2 cellular contexts compared by ENCODE assay signal in the genomic region with DNA sequence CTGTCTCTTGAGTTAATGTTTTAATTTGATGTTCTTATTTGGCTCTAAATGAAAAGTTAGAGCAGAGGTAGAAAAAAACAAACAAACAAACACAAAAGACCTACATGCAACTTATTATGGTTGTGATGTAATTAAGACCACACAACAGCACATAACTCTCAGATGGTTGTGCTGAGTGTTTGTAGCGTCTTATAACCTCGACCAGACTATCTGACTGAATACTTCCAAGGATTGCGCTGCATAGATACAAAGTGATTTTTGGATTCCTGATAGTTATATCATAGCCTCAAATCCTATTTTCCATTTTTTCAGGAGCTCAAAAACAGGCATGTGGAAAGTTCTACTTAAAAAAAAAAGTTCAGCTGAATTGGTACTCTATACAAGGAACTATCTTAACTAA.
TF ChIP-seq lines count a peak whose summit lies in the region.

No MANE protein-coding gene starts in this region.

TF ChIP-seq in IMR-90, 13 proteins besides CTCF, POLR2A, EP300 and RAD21:
- TF ChIP-seq, protein P1, sequence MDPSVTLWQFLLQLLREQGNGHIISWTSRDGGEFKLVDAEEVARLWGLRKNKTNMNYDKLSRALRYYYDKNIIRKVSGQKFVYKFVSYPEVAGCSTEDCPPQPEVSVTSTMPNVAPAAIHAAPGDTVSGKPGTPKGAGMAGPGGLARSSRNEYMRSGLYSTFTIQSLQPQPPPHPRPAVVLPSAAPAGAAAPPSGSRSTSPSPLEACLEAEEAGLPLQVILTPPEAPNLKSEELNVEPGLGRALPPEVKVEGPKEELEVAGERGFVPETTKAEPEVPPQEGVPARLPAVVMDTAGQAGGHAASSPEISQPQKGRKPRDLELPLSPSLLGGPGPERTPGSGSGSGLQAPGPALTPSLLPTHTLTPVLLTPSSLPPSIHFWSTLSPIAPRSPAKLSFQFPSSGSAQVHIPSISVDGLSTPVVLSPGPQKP (IDR thresholded peaks at IDR 0.05; ENCODE audit: borderline replicate concordance, low read depth, low read length): no peak

TF ChIP-seq in SK-N-SH treated with all-trans-retinoic acid at 6 μM for 48 hours, 23 proteins besides CTCF, POLR2A, EP300 and RAD21:
- TF ChIP-seq CSRNP3 (CRISPR knock-in tag; IDR thresholded peaks at IDR 0.05): no peak
- TF ChIP-seq ZNF70 (CRISPR knock-in tag; IDR thresholded peaks at IDR 0.05): no peak
- no peak for TF ChIP-seq SNAI2 (CRISPR knock-in tag; IDR thresholded peaks at IDR 0.05)
- TF ChIP-seq POU6F1 (CRISPR knock-in tag; IDR thresholded peaks at IDR 0.05; ENCODE audit: borderline replicate concordance, low read depth): no peak
- TF ChIP-seq, protein P2, sequence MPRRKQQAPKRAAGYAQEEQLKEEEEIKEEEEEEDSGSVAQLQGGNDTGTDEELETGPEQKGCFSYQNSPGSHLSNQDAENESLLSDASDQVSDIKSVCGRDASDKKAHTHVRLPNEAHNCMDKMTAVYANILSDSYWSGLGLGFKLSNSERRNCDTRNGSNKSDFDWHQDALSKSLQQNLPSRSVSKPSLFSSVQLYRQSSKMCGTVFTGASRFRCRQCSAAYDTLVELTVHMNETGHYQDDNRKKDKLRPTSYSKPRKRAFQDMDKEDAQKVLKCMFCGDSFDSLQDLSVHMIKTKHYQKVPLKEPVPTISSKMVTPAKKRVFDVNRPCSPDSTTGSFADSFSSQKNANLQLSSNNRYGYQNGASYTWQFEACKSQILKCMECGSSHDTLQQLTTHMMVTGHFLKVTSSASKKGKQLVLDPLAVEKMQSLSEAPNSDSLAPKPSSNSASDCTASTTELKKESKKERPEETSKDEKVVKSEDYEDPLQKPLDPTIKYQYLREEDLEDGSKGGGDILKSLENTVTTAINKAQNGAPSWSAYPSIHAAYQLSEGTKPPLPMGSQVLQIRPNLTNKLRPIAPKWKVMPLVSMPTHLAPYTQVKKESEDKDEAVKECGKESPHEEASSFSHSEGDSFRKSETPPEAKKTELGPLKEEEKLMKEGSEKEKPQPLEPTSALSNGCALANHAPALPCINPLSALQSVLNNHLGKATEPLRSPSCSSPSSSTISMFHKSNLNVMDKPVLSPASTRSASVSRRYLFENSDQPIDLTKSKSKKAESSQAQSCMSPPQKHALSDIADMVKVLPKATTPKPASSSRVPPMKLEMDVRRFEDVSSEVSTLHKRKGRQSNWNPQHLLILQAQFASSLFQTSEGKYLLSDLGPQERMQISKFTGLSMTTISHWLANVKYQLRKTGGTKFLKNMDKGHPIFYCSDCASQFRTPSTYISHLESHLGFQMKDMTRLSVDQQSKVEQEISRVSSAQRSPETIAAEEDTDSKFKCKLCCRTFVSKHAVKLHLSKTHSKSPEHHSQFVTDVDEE (CRISPR knock-in tag; IDR thresholded peaks at IDR 0.05): no peak
- TF ChIP-seq PATZ1 (CRISPR knock-in tag; IDR thresholded peaks at IDR 0.05; ENCODE audit: borderline replicate concordance): no peak
- no peak for TF ChIP-seq BACH2 (CRISPR knock-in tag; IDR thresholded peaks at IDR 0.05; ENCODE audit: borderline replicate concordance)
- TF ChIP-seq ZNF565 (CRISPR knock-in tag; conservative IDR thresholded peaks at IDR 0.05; ENCODE audit: low read depth): no peak
- TF ChIP-seq OSR1 (CRISPR knock-in tag; IDR thresholded peaks at IDR 0.05): no peak
- TF ChIP-seq, protein P3, sequence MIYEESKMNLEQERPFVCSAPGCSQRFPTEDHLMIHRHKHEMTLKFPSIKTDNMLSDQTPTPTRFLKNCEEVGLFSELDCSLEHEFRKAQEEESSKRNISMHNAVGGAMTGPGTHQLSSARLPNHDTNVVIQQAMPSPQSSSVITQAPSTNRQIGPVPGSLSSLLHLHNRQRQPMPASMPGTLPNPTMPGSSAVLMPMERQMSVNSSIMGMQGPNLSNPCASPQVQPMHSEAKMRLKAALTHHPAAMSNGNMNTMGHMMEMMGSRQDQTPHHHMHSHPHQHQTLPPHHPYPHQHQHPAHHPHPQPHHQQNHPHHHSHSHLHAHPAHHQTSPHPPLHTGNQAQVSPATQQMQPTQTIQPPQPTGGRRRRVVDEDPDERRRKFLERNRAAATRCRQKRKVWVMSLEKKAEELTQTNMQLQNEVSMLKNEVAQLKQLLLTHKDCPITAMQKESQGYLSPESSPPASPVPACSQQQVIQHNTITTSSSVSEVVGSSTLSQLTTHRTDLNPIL (CRISPR knock-in tag; IDR thresholded peaks at IDR 0.05; ENCODE audit: low read depth): no peak
- no peak for TF ChIP-seq ARNTL (CRISPR knock-in tag; IDR thresholded peaks at IDR 0.05; ENCODE audit: borderline replicate concordance, low read depth)
- no peak for TF ChIP-seq ZFP30 (CRISPR knock-in tag; IDR thresholded peaks at IDR 0.05)
- TF ChIP-seq TOX (CRISPR knock-in tag; IDR thresholded peaks at IDR 0.05; ENCODE audit: borderline replicate concordance): no peak
- no peak for TF ChIP-seq ISL1 (CRISPR knock-in tag; IDR thresholded peaks at IDR 0.05)
- TF ChIP-seq ZC3H10 (CRISPR knock-in tag; IDR thresholded peaks at IDR 0.05): no peak
- no peak for TF ChIP-seq ZFP3 (CRISPR knock-in tag; IDR thresholded peaks at IDR 0.05)
